In the genomic region with DNA sequence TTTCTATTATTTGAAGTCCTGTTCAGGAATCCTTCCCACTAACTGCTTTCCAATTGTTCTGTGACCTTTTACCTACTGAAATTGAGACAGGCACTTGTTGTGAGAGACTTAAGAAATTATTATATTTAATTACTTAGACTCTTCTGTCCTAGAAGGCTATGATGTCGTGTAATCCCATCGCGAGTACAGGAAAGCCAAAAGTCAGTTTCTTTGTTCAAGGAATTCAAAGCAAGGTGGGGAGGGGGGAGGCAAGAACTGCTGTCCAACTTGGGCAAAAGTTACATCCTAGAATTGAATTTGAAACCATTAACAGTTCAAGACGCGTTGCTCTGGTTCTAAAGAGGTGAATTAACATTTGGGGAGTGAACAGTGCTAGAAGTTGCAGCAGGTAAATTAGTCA, we compare ENCODE assay signal across 1 cellular context.
TF ChIP-seq lines count a peak whose summit lies in the region.

No MANE protein-coding gene starts in this region.

TF ChIP-seq in HCT116, 20 proteins besides CTCF, POLR2A, EP300 and RAD21 (continued from another document):
- TF ChIP-seq ZFX (IDR thresholded peaks at IDR 0.05) (no peak), ZNF274 (IDR thresholded peaks at IDR 0.05; ENCODE audit: low read depth, low read length) (no peak), JUND (IDR thresholded peaks at IDR 0.05) (no peak), YY1 (IDR thresholded peaks at IDR 0.05; ENCODE audit: extremely low read depth, insufficient replicate concordance, low read depth, low read length) (no peak), SRF (IDR thresholded peaks at IDR 0.05; ENCODE audit: low read depth) (no peak), SP1 (IDR thresholded peaks at IDR 0.05; ENCODE audit: low read depth) (no peak), FOSL1 (IDR thresholded peaks at IDR 0.05; ENCODE audit: low read depth) (no peak), CEBPB (IDR thresholded peaks at IDR 0.05; ENCODE audit: low read depth) (no peak), TCF7L2 (IDR thresholded peaks at IDR 0.05; ENCODE audit: borderline replicate concordance, extremely low read depth, insufficient read depth, insufficient read length) (no peak), EZH2 (IDR thresholded peaks at IDR 0.05) (no peak), ELF1 (IDR thresholded peaks at IDR 0.05; ENCODE audit: borderline replicate concordance, low read depth) (no peak), POLR2AphosphoS5 (IDR thresholded peaks at IDR 0.05; ENCODE audit: low read depth, low read length) (no peak), EZH2phosphoT487 (IDR thresholded peaks at IDR 0.05; ENCODE audit: borderline replicate concordance) (no peak), CBX3 (IDR thresholded peaks at IDR 0.05; ENCODE audit: low read depth) (no peak)
- TF ChIP-seq, protein P1, sequence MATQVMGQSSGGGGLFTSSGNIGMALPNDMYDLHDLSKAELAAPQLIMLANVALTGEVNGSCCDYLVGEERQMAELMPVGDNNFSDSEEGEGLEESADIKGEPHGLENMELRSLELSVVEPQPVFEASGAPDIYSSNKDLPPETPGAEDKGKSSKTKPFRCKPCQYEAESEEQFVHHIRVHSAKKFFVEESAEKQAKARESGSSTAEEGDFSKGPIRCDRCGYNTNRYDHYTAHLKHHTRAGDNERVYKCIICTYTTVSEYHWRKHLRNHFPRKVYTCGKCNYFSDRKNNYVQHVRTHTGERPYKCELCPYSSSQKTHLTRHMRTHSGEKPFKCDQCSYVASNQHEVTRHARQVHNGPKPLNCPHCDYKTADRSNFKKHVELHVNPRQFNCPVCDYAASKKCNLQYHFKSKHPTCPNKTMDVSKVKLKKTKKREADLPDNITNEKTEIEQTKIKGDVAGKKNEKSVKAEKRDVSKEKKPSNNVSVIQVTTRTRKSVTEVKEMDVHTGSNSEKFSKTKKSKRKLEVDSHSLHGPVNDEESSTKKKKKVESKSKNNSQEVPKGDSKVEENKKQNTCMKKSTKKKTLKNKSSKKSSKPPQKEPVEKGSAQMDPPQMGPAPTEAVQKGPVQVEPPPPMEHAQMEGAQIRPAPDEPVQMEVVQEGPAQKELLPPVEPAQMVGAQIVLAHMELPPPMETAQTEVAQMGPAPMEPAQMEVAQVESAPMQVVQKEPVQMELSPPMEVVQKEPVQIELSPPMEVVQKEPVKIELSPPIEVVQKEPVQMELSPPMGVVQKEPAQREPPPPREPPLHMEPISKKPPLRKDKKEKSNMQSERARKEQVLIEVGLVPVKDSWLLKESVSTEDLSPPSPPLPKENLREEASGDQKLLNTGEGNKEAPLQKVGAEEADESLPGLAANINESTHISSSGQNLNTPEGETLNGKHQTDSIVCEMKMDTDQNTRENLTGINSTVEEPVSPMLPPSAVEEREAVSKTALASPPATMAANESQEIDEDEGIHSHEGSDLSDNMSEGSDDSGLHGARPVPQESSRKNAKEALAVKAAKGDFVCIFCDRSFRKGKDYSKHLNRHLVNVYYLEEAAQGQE (IDR thresholded peaks at IDR 0.05; ENCODE audit: low read depth) = no peak
- TF ChIP-seq, protein P2, sequence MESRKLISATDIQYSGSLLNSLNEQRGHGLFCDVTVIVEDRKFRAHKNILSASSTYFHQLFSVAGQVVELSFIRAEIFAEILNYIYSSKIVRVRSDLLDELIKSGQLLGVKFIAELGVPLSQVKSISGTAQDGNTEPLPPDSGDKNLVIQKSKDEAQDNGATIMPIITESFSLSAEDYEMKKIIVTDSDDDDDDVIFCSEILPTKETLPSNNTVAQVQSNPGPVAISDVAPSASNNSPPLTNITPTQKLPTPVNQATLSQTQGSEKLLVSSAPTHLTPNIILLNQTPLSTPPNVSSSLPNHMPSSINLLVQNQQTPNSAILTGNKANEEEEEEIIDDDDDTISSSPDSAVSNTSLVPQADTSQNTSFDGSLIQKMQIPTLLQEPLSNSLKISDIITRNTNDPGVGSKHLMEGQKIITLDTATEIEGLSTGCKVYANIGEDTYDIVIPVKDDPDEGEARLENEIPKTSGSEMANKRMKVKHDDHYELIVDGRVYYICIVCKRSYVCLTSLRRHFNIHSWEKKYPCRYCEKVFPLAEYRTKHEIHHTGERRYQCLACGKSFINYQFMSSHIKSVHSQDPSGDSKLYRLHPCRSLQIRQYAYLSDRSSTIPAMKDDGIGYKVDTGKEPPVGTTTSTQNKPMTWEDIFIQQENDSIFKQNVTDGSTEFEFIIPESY (IDR thresholded peaks at IDR 0.05; ENCODE audit: extremely low read depth, insufficient replicate concordance, low read length) = no peak
- TF ChIP-seq, protein P3, sequence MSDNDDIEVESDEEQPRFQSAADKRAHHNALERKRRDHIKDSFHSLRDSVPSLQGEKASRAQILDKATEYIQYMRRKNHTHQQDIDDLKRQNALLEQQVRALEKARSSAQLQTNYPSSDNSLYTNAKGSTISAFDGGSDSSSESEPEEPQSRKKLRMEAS (IDR thresholded peaks at IDR 0.05) = no peak
